Comparison of ENCODE assay signal across 1 cellular context in the genomic region with DNA sequence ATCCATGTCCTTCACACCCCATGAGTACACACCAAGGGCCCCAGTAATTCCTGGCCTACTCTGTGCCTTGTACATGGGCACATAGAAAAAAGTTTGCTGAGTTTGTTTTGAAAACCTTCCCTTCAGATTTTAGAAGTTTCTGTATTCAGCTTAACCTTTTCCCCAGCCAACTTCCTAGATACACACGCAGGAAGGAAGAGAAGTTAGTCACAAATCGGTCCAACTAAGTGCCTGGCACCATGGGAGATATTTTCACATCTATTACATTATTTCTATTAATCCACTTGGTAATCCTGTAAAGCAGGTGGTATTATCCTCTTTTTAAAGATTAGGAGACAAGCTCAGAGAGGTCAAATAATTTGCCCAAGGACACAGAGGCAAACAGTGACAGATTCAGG.
TF ChIP-seq lines count a peak whose summit lies in the region.

No MANE protein-coding gene starts in this region.

TF ChIP-seq in HepG2, 621 proteins besides CTCF, POLR2A, EP300 and RAD21:
- TF ChIP-seq TBX3 (IDR thresholded peaks at IDR 0.05; ENCODE audit: borderline replicate concordance), result no peak
- no peak for TF ChIP-seq EHMT2 (IDR thresholded peaks at IDR 0.05; ENCODE audit: borderline replicate concordance, low read depth, low read length)
- 0 out of 2 replicates have a peak, but pooled peaks have one; percentile 39 for TF ChIP-seq RBFOX2 (IDR thresholded peaks at IDR 0.05; ENCODE audit: low read depth, low read length)
- peak; percentile 30; the same call in 1 of the 2 replicates for TF ChIP-seq ZNF768 (CRISPR knock-in tag; IDR thresholded peaks at IDR 0.05)
